Comparison of ENCODE assay signal across 8 cellular contexts in genomic region chr12:34022079-34022830, GRCh38. TPM values are rescaled to one million over a fixed set of nuclear protein-coding genes. Genes with fewer than 3 reads are reported as not detected.
A peak's percentile ranks its signal among the peaks of the same experiment; 100 is the strongest.
DNase-seq lines count a peak whose midpoint lies in the region; ATAC-seq and TF ChIP-seq lines count a peak whose summit lies in the region.

ALG10 (plus strand) TSS chr12:34022496; CDS start chr12:34022600, 104 bp downstream.

- intact Hi-C loops in activated naive CD4-positive, alpha-beta T cell treated with anti-CD3 and anti-CD28 coated beads for 36 hours (cut with micrococcal nuclease) = loop anchor here (1.0 to 10.0 kb wide), 6 partner anchors 1075 to 1627 kb away; partner anchors contain the start of genes DNM1L, FGD4 and YARS2

- no peak for TF ChIP-seq POLR2A in gastroesophageal sphincter (IDR thresholded peaks at IDR 0.05)

- peak within 1 kb of the TSS; percentile 95 for H3K27ac Mint-ChIP-seq in activated naive CD4-positive, alpha-beta T cell treated with anti-CD3 and anti-CD28 coated beads for 36 hours

- H3K4me3 Mint-ChIP-seq in activated naive CD4-positive, alpha-beta T cell treated with anti-CD3 and anti-CD28 coated beads for 36 hours = peak within 1 kb of the TSS; percentile 96

- H3K27ac ChIP-seq in gastroesophageal sphincter = peak within 1 kb of the TSS; percentile 86 to 92 (median 89)
- peak within 1 kb of the TSS; percentile 71 for H3K27ac ChIP-seq in neutrophil

- no peaks in the 10 kb centered on the region for H3K36me3 ChIP-seq in GM06990 (ENCODE audit: control insufficient read depth, insufficient read depth, low read length)
- peaks cover 0 to 13% of the 10 kb centered on the region in 2 donors for H3K36me3 ChIP-seq in gastroesophageal sphincter
- H3K36me3 ChIP-seq in neutrophil = no peaks in the 10 kb centered on the region

- H3K4me3 ChIP-seq in GM06990 (replicated peaks; ENCODE audit: low read depth, low read length) (peak within 1 kb of the TSS; percentile 81), HFF-Myc (replicated peaks; ENCODE audit: low read depth, low read length) (peak within 1 kb of the TSS; percentile 79), gastroesophageal sphincter (peak within 1 kb of the TSS; percentile 72 to 73), neutrophil (ENCODE audit: low read depth in 1 of 2, low read length in 1 of 2) (peak within 1 kb of the TSS; percentile 64 to 71)

- TF ChIP-seq EP300 in gastroesophageal sphincter (IDR thresholded peaks at IDR 0.05) = no peak

- peaks cover 18% of the 10 kb centered on the region for H3K4me1 Mint-ChIP-seq in activated naive CD4-positive, alpha-beta T cell treated with anti-CD3 and anti-CD28 coated beads for 36 hours (ENCODE audit: low read depth)

- H3K36me3 Mint-ChIP-seq in activated naive CD4-positive, alpha-beta T cell treated with anti-CD3 and anti-CD28 coated beads for 36 hours (ENCODE audit: low read depth) = peaks cover 3% of the 10 kb centered on the region

- DNase-seq in GM06990 (ENCODE audit: extremely low read depth, insufficient read length) = peak; percentile 90
- DNase-seq in HFF-Myc (ENCODE audit: extremely low read depth, low read depth) = peak; percentile 90
- peak; percentile 99 for DNase-seq in NAMALWA (ENCODE audit: low spot score)
- peak; percentile 99 for DNase-seq in SK-N-DZ (ENCODE audit: low spot score)
- peak; percentile 98 for DNase-seq in activated naive CD4-positive, alpha-beta T cell treated with anti-CD3 and anti-CD28 coated beads for 36 hours
- peak; percentile 99 for DNase-seq in superior temporal gyrus (ENCODE audit: extremely low spot score)

- no peaks in the 10 kb centered on the region for H3K9me3 ChIP-seq in gastroesophageal sphincter
- no peaks in the 10 kb centered on the region for H3K9me3 ChIP-seq in neutrophil

- WGBS in gastroesophageal sphincter (ENCODE audit: low coverage in 1 of 2), 2 donors = 0 to 1% methylated on average over 6 to 20 of the region's 44 CpGs

- peak; percentile 100 for ATAC-seq in gastroesophageal sphincter

- peaks cover 0 to 22% (median 0%) of the 10 kb centered on the region in 3 donors for H3K4me1 ChIP-seq in gastroesophageal sphincter
- H3K4me1 ChIP-seq in neutrophil (ENCODE audit: control insufficient read depth in 1 of 2, insufficient read depth in 1 of 2, low read depth in 1 of 2, low read length in 1 of 2) = peaks cover 13 to 14% of the 10 kb centered on the region in 2 experiments

- H3K27me3 ChIP-seq in GM06990 (replicated peaks; ENCODE audit: control insufficient read depth, insufficient read depth, low read length) = no peaks in the 10 kb centered on the region
- no peaks in the 10 kb centered on the region for H3K27me3 ChIP-seq in gastroesophageal sphincter
- no peaks in the 10 kb centered on the region for H3K27me3 ChIP-seq in neutrophil

- peak; percentile 63 for TF ChIP-seq CTCF in GM06990 (IDR thresholded peaks at IDR 0.05; ENCODE audit: insufficient read depth, low read length, poor library complexity, severe bottlenecking)
- TF ChIP-seq CTCF in HFF-Myc (IDR thresholded peaks at IDR 0.05; ENCODE audit: low read depth, low read length, missing control alignments) = peak; percentile 59
- peak; percentile 63 to 73 (median 68) for TF ChIP-seq CTCF in gastroesophageal sphincter (IDR thresholded peaks at IDR 0.05)
- peak; percentile 56 for TF ChIP-seq CTCF in neutrophil (IDR thresholded peaks at IDR 0.05)

- H3K9me3 Mint-ChIP-seq in activated naive CD4-positive, alpha-beta T cell treated with anti-CD3 and anti-CD28 coated beads for 36 hours = no peaks in the 10 kb centered on the region

- no peaks in the 10 kb centered on the region for H3K27me3 Mint-ChIP-seq in activated naive CD4-positive, alpha-beta T cell treated with anti-CD3 and anti-CD28 coated beads for 36 hours (ENCODE audit: low read depth)

- CTCF ChIA-PET in activated naive CD4-positive, alpha-beta T cell treated with anti-CD3 and anti-CD28 coated beads for 36 hours (lab: Charles Lee) = interaction anchor here (0.6 to 5.1 kb wide), 3 partner anchors 14 to 1266 kb away, joined by 3 to 49 read pairs (median 3); partner anchors contain the start of gene YARS2

RNA-seq across cellular contexts. Expression of gene ALG10, which starts in this region (rescaled TPM):
- polyA plus RNA-seq in SK-N-DZ (2014; cell fraction: cytosol; rRNA removed) = 4.8 and 8.6 TPM in 2 replicates
- polyA plus RNA-seq in SK-N-DZ (2014; cell fraction: nucleus; rRNA removed) = 5.3 and 8.9 TPM in 2 replicates
- total RNA-seq in activated naive CD4-positive, alpha-beta T cell treated with anti-CD3 and anti-CD28 coated beads for 36 hours = 10 to 100 TPM; 21.6 to 23.9 TPM
- 1 to 10 TPM; 3.0 to 6.4 (median 4.3) TPM for total RNA-seq in gastroesophageal sphincter

Comparison
In these comparisons a context has a peak if more than half of its experiments do, and no peak if none do; other contexts are left out.
1. Peak in every context shown above with its lines: DNase-seq, ATAC-seq, H3K4me3 ChIP-seq and H3K27ac ChIP-seq.